Comparison of ENCODE assay signal across 17 cellular contexts in the genomic region with DNA sequence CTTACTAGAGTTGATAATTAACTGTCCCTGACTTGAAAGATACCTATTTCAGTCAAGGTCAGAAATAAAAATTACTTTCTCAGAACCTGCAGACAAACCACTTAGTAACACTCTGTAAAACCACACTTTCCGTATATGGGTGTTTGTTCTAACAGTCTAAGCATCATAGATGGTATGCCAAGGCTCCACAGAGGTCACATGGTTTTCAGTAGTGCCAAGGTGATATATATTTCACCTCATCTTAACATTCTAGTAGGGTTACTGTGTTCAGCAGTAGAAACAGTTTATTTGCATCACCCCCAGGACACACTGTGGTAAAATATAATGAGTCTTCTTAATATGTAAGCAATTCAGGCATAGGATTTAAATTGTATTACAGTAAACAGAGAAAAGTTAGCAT.
DNase-seq lines count a peak whose midpoint lies in the region; ATAC-seq and FAIRE-seq lines count a peak whose summit lies in the region.
"Had no signal": no experiment of that assay in that cellular context is flagged by ENCODE, and none has a peak within 500 bp of the region (broad histone marks: within the 10 kb centered on the region; RNA-seq: fewer than 3 reads in every experiment).

No MANE protein-coding gene starts in this region.

- DNase-seq in CD1c-positive myeloid dendritic cell (ENCODE audit: extremely low spot score), result no peak
- DNase-seq in islet precursor cell, result no peak
- DNase-seq in small intestine, result no peak
- no peak for DNase-seq in NCI-H748 treated with DMSO at 0.1 percent for 48 hours (lab: John Stamatoyannopoulos, UW)
- DNase-seq: activated CD4-positive, alpha-beta T cell treated with anti-CD3 and anti-CD28 coated beads, Interleukin-2, amount 10 ng/mL, durations not matched to agents 7 days and 5 days; brain microvascular endothelial cell; MV-4-11; NCI-H2227 treated with DMSO at 0.1 percent for 48 hours; retina; stimulated activated CD4-positive, alpha-beta T cell treated with anti-CD3 and anti-CD28 coated beads, Interleukin-2, amount 100 ng/mL, for 48 hours; stimulated activated naive CD4-positive, alpha-beta T cell; T-helper 17 cell had no signal

- no peaks in the 10 kb centered on the region for H3K4me1 ChIP-seq in small intestine (ENCODE audit: control insufficient read depth in 2 of 2, insufficient read depth in 1 of 2, low read depth in 1 of 2, low read length in 1 of 2)

- no peak overlapping the region for H3K27ac ChIP-seq in small intestine (ENCODE audit: low read depth in 1 of 2, low read length in 1 of 2)
- H3K27ac ChIP-seq: brain microvascular endothelial cell had no signal

- WGBS in small intestine, 3 donors, result 67 to 79% (median 78%) methylated on average over 1 of the region's 1 CpG

- H3K4me3 ChIP-seq in small intestine (ENCODE audit: low read depth in 1 of 2, low read length in 2 of 2), result no peak overlapping the region

- no peaks in the 10 kb centered on the region for H3K9me3 ChIP-seq in small intestine (ENCODE audit: control insufficient read depth, low read depth)

- H3K36me3 ChIP-seq in small intestine (ENCODE audit: control insufficient read depth in 2 of 2, insufficient read depth in 2 of 2, low read length in 2 of 2), result no peaks in the 10 kb centered on the region
- H3K36me3 ChIP-seq: brain microvascular endothelial cell had no signal

- H3K27me3 ChIP-seq in small intestine (ENCODE audit: control insufficient read depth in 2 of 2, insufficient read depth in 2 of 2, low read length in 2 of 2), result no peaks in the 10 kb centered on the region
- H3K27me3 ChIP-seq: brain microvascular endothelial cell had no signal

- ATAC-seq in GM18520 (IDR thresholded peaks at IDR 0.05; ENCODE audit: unreplicated experiment) (peak; percentile 91), GM21381 (IDR thresholded peaks at IDR 0.05; ENCODE audit: unreplicated experiment) (peak; percentile 96), HG02885 (IDR thresholded peaks at IDR 0.05; ENCODE audit: poor library complexity, unreplicated experiment) (peak; percentile 75), HG03457 (IDR thresholded peaks at IDR 0.05; ENCODE audit: unreplicated experiment) (peak; percentile 99)
- ATAC-seq: T-helper 17 cell had no signal

- no peak for FAIRE-seq in small intestine (lab: Jason Lieb, UNC)
- FAIRE-seq: islet of Langerhans had no signal
